Comparison of ENCODE assay signal across 17 cellular contexts in genomic region chr6:156068870-156069269, GRCh38.
A peak's percentile ranks its signal among the peaks of the same experiment; 100 is the strongest.
DNase-seq lines count a peak whose midpoint lies in the region; ATAC-seq, FAIRE-seq and TF ChIP-seq lines count a peak whose summit lies in the region.
"Had no signal": no experiment of that assay in that cellular context is flagged by ENCODE, and none has a peak within 500 bp of the region (broad histone marks: within the 10 kb centered on the region; RNA-seq: fewer than 3 reads in every experiment).

No MANE protein-coding gene starts in this region.

- H3K23me2 ChIP-seq in H1 (ENCODE audit: low read depth, low read length) = no peaks in the 10 kb centered on the region

- no peak overlapping the region for H2BK20ac ChIP-seq in H1 (ENCODE audit: low read length)

- H3K4me2 ChIP-seq in H1 (ENCODE audit: insufficient read depth in 1 of 2, low read depth in 2 of 2, low read length in 2 of 2) = no peak overlapping the region

- no peak overlapping the region for H3K23ac ChIP-seq in H1 (ENCODE audit: insufficient read length)

- no peaks in the 10 kb centered on the region for H3K36me3 Mint-ChIP-seq in activated naive CD8-positive, alpha-beta T cell treated with anti-CD3 and anti-CD28 coated beads, Interleukin-2, amount 10 ng/mL, durations not matched to agents 7 days and 5 days
- H3K36me3 Mint-ChIP-seq in activated naive CD8-positive, alpha-beta T cell treated with anti-CD3 and anti-CD28 coated beads for 36 hours = no peaks in the 10 kb centered on the region

- intact Hi-C loops in body of pancreas (cut with DNase I) = no loop called here

- TF ChIP-seq CTCF in H1 (IDR thresholded peaks at IDR 0.05; ENCODE audit: control extremely low read depth in 1 of 3, insufficient read depth in 1 of 3, low read depth in 1 of 3, low read length in 3 of 3) = peak in 1 of 3 experiments; percentile 2; a peak in 2 of 4 replicates
- no peak for TF ChIP-seq CTCF in body of pancreas (IDR thresholded peaks at IDR 0.05)
- no peak for TF ChIP-seq CTCF in GM10266 (IDR thresholded peaks at IDR 0.05; ENCODE audit: control insufficient read depth, insufficient read depth, low read depth, missing control alignments)

- TF ChIP-seq RAD21 in H1 (IDR thresholded peaks at IDR 0.05 in 1 of 2, conservative IDR thresholded peaks at IDR 0.05 in 1 of 2; ENCODE audit: low read depth in 2 of 2, low read length in 2 of 2) = peak; percentile 27 to 37; a peak in 3 of 4 replicates

- no peaks in the 10 kb centered on the region for H3K79me1 ChIP-seq in H1 (ENCODE audit: low read depth, low read length)

- H3K79me2 ChIP-seq in H1 (ENCODE audit: control insufficient read depth in 1 of 2, insufficient read depth in 2 of 2, low read length in 2 of 2) = no peaks in the 10 kb centered on the region

- peaks cover 2% of the 10 kb centered on the region for H3K4me1 Mint-ChIP-seq in activated naive CD8-positive, alpha-beta T cell treated with anti-CD3 and anti-CD28 coated beads, Interleukin-2, amount 10 ng/mL, durations not matched to agents 7 days and 5 days
- H3K4me1 Mint-ChIP-seq in activated naive CD8-positive, alpha-beta T cell treated with anti-CD3 and anti-CD28 coated beads for 36 hours = no peaks in the 10 kb centered on the region

- H4K8ac ChIP-seq in H1 (ENCODE audit: extremely low read depth, insufficient read depth, low read length) = no peak overlapping the region

- TF ChIP-seq EP300 in H1 (IDR thresholded peaks at IDR 0.05; ENCODE audit: borderline replicate concordance in 1 of 2, low read depth in 2 of 2, low read length in 2 of 2) = no peak

- H2AK5ac ChIP-seq in H1 (ENCODE audit: low read depth, low read length) = no peak overlapping the region

- 89% methylated on average over 5 of the region's 5 CpGs; no CpG with 5 or more reads in 1 of the 2 experiments for WGBS in H1 (ENCODE audit: extremely low coverage in 1 of 2, insufficient coverage in 1 of 2, insufficient read length in 1 of 2, insufficient replicate concordance in 2 of 2, low coverage in 1 of 2, low lambda C conversion rate in 2 of 2, missing lambda C conversion rate in 1 of 2), 2 experiments
- WGBS in body of pancreas, 2 donors = 35 to 42% methylated on average over 5 of the region's 5 CpGs

- H3K4me3 ChIP-seq in H1 (ENCODE audit: extremely low read depth in 1 of 4, insufficient read depth in 2 of 4, low read depth in 3 of 4, low read length in 4 of 4) = no peak overlapping the region
- no peak overlapping the region for H3K4me3 ChIP-seq in body of pancreas
- H3K4me3 ChIP-seq: skin epidermis had no signal

- DNase-seq in activated naive CD8-positive, alpha-beta T cell treated with anti-CD3 and anti-CD28 coated beads, Interleukin-2, amount 10 ng/mL, durations not matched to agents 7 days and 5 days = no peak
- DNase-seq in activated naive CD8-positive, alpha-beta T cell treated with anti-CD3 and anti-CD28 coated beads for 36 hours = no peak
- DNase-seq in NCI-H1694 treated with DMSO at 0.1 percent for 48 hours (lab: John Stamatoyannopoulos, UW) (peak; percentile 1), H1 (ENCODE audit: low read depth in 1 of 2, low spot score in 2 of 2) (no peak), HuH-7 (ENCODE audit: low spot score) (no peak), body of pancreas (no peak), GM10266 (ENCODE audit: extremely low spot score) (no peak)
- DNase-seq: activated naive CD4-positive, alpha-beta T cell treated with Interleukin-2 at 50 U/mL for 16 hours; activated T-cell treated with anti-CD3 and anti-CD28 coated beads for 4 hours; erythroblast; left ventricle myocardium superior; NCI-H1930; stimulated activated CD4-positive, alpha-beta T cell treated with anti-CD3 and anti-CD28 coated beads, Interleukin-4, amount 100 ng/mL, for 1 hour had no signal

- no peak overlapping the region for H2BK120ac ChIP-seq in H1 (replicated peaks; ENCODE audit: low read depth, low read length)

- H3K56ac ChIP-seq in H1 (replicated peaks; ENCODE audit: insufficient read length, low read depth, low read length) = no peak overlapping the region

- H3K4me1 ChIP-seq in H1 (replicated peaks in 1 of 4; ENCODE audit: control insufficient read depth in 3 of 4, insufficient read depth in 4 of 4, low read length in 3 of 4) (no peaks in the 10 kb centered on the region), body of pancreas (no peaks in the 10 kb centered on the region)

- no peak overlapping the region for H4K91ac ChIP-seq in H1 (replicated peaks; ENCODE audit: insufficient read length, low read length)

- no peak overlapping the region for H3K4me3 Mint-ChIP-seq in activated naive CD8-positive, alpha-beta T cell treated with anti-CD3 and anti-CD28 coated beads, Interleukin-2, amount 10 ng/mL, durations not matched to agents 7 days and 5 days
- no peak overlapping the region for H3K4me3 Mint-ChIP-seq in activated naive CD8-positive, alpha-beta T cell treated with anti-CD3 and anti-CD28 coated beads for 36 hours
- H3K4me3 Mint-ChIP-seq: dendritic cell treated with granulocyte-macrophage colony-stimulating factor and Interleukin-4, amounts not matched to agents 40 ng/mL and 50 ng/mL, for 4 days had no signal

- peak overlapping the region; percentile 18 for H3K27ac Mint-ChIP-seq in activated naive CD8-positive, alpha-beta T cell treated with anti-CD3 and anti-CD28 coated beads, Interleukin-2, amount 10 ng/mL, durations not matched to agents 7 days and 5 days
- H3K27ac Mint-ChIP-seq in activated naive CD8-positive, alpha-beta T cell treated with anti-CD3 and anti-CD28 coated beads for 36 hours = no peak overlapping the region
- H3K27ac Mint-ChIP-seq: dendritic cell treated with granulocyte-macrophage colony-stimulating factor and Interleukin-4, amounts not matched to agents 40 ng/mL and 50 ng/mL, for 4 days had no signal

- H2BK12ac ChIP-seq in H1 (ENCODE audit: low read depth, low read length) = no peak overlapping the region

- no peak overlapping the region for H3K18ac ChIP-seq in H1 (ENCODE audit: extremely low read depth, low read length)

- no peak overlapping the region for H3K4ac ChIP-seq in H1 (replicated peaks; ENCODE audit: insufficient read length, low read depth, low read length)

- H3K27ac ChIP-seq in H1 (ENCODE audit: low read depth, low read length) = no peak overlapping the region
- H3K27ac ChIP-seq in body of pancreas = no peak overlapping the region
- H3K27ac ChIP-seq: skin epidermis had no signal

- H2BK15ac ChIP-seq in H1 (ENCODE audit: low read length) = no peak overlapping the region

- H2BK5ac ChIP-seq in H1 (ENCODE audit: low read depth, low read length) = 0 out of 2 replicates have a peak overlapping the region, but pooled peaks have one; percentile 46

- H3K27me3 Mint-ChIP-seq in activated naive CD8-positive, alpha-beta T cell treated with anti-CD3 and anti-CD28 coated beads, Interleukin-2, amount 10 ng/mL, durations not matched to agents 7 days and 5 days = no peaks in the 10 kb centered on the region
- H3K27me3 Mint-ChIP-seq in activated naive CD8-positive, alpha-beta T cell treated with anti-CD3 and anti-CD28 coated beads for 36 hours = no peaks in the 10 kb centered on the region
- H3K27me3 Mint-ChIP-seq: dendritic cell treated with granulocyte-macrophage colony-stimulating factor and Interleukin-4, amounts not matched to agents 40 ng/mL and 50 ng/mL, for 4 days had no signal

- H3K9me3 Mint-ChIP-seq in activated naive CD8-positive, alpha-beta T cell treated with anti-CD3 and anti-CD28 coated beads, Interleukin-2, amount 10 ng/mL, durations not matched to agents 7 days and 5 days = no peaks in the 10 kb centered on the region
- no peaks in the 10 kb centered on the region for H3K9me3 Mint-ChIP-seq in activated naive CD8-positive, alpha-beta T cell treated with anti-CD3 and anti-CD28 coated beads for 36 hours
- H3K9me3 Mint-ChIP-seq: dendritic cell treated with granulocyte-macrophage colony-stimulating factor and Interleukin-4, amounts not matched to agents 40 ng/mL and 50 ng/mL, for 4 days had no signal

- POLR2A ChIA-PET in activated naive CD8-positive, alpha-beta T cell treated with anti-CD3 and anti-CD28 coated beads, Interleukin-2, amount 10 ng/mL, durations not matched to agents 7 days and 5 days (lab: Charles Lee) = no interaction called here
- POLR2A ChIA-PET in H1 (lab: Charles Lee; ENCODE audit: partially characterized antibody) = no interaction called here

- no peak for ATAC-seq in activated naive CD8-positive, alpha-beta T cell treated with anti-CD3 and anti-CD28 coated beads, Interleukin-2, amount 10 ng/mL, durations not matched to agents 7 days and 5 days (ENCODE audit: low read depth)
- ATAC-seq in body of pancreas = no peak
- ATAC-seq in GM18873 (IDR thresholded peaks at IDR 0.05; ENCODE audit: low FRiP score, unreplicated experiment) = no peak
- ATAC-seq: left ventricle myocardium superior had no signal

- no peak overlapping the region for H3K14ac ChIP-seq in H1 (ENCODE audit: insufficient read length)

- CTCF ChIA-PET in H1 (lab: Charles Lee; ENCODE audit: partially characterized antibody) = interaction anchor here (1.0 to 2.3 kb wide), 4 partner anchors 9 to 291 kb away, joined by 3 to 8 read pairs (median 4); no protein-coding TSS in a partner anchor

- TF ChIP-seq POLR2A in H1 (IDR thresholded peaks at IDR 0.05; ENCODE audit: control extremely low read depth in 1 of 2, low read depth in 2 of 2, low read length in 2 of 2) (no peak), body of pancreas (IDR thresholded peaks at IDR 0.05) (no peak)

- H2AFZ ChIP-seq in H1 (ENCODE audit: low read length) = no peak overlapping the region

- H3K9ac ChIP-seq in H1 (replicated peaks in 1 of 4; ENCODE audit: extremely low read depth in 1 of 4, low read depth in 3 of 4, low read length in 3 of 4) = no peak overlapping the region

- no peaks in the 10 kb centered on the region for H3K36me3 ChIP-seq in H1 (ENCODE audit: control insufficient read depth in 2 of 4, insufficient read depth in 4 of 4, low read length in 3 of 4)
- no peaks in the 10 kb centered on the region for H3K36me3 ChIP-seq in body of pancreas (replicated peaks in 1 of 2; ENCODE audit: insufficient read depth in 1 of 2, low read depth in 2 of 2)

- no peak overlapping the region for H4K5ac ChIP-seq in H1 (ENCODE audit: insufficient read length, low read depth, low read length)

- H3K9me3 ChIP-seq in H1 (ENCODE audit: insufficient read depth in 2 of 2, low read depth in 1 of 2, low read length in 1 of 2) = no peaks in the 10 kb centered on the region
- no peaks in the 10 kb centered on the region for H3K9me3 ChIP-seq in body of pancreas

- no peaks in the 10 kb centered on the region for H4K20me1 ChIP-seq in H1 (replicated peaks in 1 of 2; ENCODE audit: control insufficient read depth in 1 of 2, insufficient read depth in 2 of 2, low read length in 2 of 2)

- H3K27me3 ChIP-seq in H1 (replicated peaks in 1 of 4; ENCODE audit: control insufficient read depth in 3 of 4, extremely low read depth in 1 of 4, insufficient read depth in 3 of 4, low read length in 3 of 4) = no peaks in the 10 kb centered on the region
- H3K27me3 ChIP-seq in body of pancreas = no peaks in the 10 kb centered on the region

- peak; percentile 74 for FAIRE-seq in H1 (lab: Jason Lieb, UNC)
- FAIRE-seq: H54 had no signal

TF ChIP-seq in H1, 55 proteins besides CTCF, POLR2A, EP300 and RAD21 (continues in another document):
- no peak for TF ChIP-seq RBBP5 (IDR thresholded peaks at IDR 0.05; ENCODE audit: borderline replicate concordance, low read depth, low read length)
